ENCODE assay signal across 9 cellular contexts in the genomic region with DNA sequence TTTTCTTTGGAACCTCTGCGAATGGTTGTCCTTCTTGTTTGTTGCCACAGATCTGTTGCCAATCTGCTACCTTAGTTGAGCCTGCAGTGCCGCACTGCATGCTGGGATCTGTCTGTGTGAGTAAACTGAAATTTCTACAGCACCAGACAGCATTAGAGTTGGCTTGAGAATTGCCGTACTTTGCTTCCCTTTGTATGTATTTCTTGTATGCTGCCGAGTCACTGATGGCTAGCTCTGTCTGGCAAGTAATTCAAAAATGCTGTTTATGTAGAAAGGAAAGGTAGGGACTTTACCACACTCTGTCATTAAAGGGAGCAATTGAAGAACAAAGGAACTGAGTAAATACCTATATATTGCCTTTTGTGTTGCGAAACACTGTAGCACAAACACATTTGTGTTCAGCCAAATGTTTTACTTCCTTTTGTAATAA.
DNase-seq lines count a peak whose midpoint lies in the region; ATAC-seq and TF ChIP-seq lines count a peak whose summit lies in the region.
"Had no signal": no experiment of that assay in that cellular context is flagged by ENCODE, and none has a peak within 500 bp of the region (broad histone marks: within the 10 kb centered on the region; RNA-seq: fewer than 3 reads in every experiment).

No MANE protein-coding gene starts in this region.

- no peaks in the 10 kb centered on the region for H3F3A ChIP-seq in GM23338 (replicated peaks; ENCODE audit: low read depth)

- H3K27ac Mint-ChIP-seq in GM23338: no peak overlapping the region

- H3K27me3 ChIP-seq in GM23338 (ENCODE audit: insufficient read depth): no peaks in the 10 kb centered on the region
- H3K27me3 ChIP-seq in Panc1 (ENCODE audit: control insufficient read depth, insufficient read depth, low read length): no peaks in the 10 kb centered on the region
- no peaks in the 10 kb centered on the region for H3K27me3 ChIP-seq in gastroesophageal sphincter
- no peaks in the 10 kb centered on the region for H3K27me3 ChIP-seq in sigmoid colon

- H3K4me2 ChIP-seq in GM23338: peak overlapping the region; percentile 11; the same call in 1 of the 2 replicates

- H3K4me3 ChIP-seq in GM23338: no peak overlapping the region
- H3K4me3 ChIP-seq in Panc1 (ENCODE audit: low read depth in 2 of 2, low read length in 2 of 2): peak overlapping the region; percentile 5 to 14; a peak in 2 of 4 replicates
- peak overlapping the region; percentile 37 for H3K4me3 ChIP-seq in gastroesophageal sphincter
- H3K4me3 ChIP-seq in sigmoid colon: peak overlapping the region in 3 of 4 donors; percentile 25 to 49 (median 32)

- CTCF ChIA-PET in Panc1 (lab: Charles Lee): interaction anchor here (0.6 kb wide), 1 partner anchor 348 kb away, joined by 3 read pairs; no protein-coding TSS in a partner anchor

- H3K9me2 ChIP-seq in GM23338 (ENCODE audit: insufficient read depth): no peaks in the 10 kb centered on the region

- H3K27ac ChIP-seq in GM23338 (ENCODE audit: low read depth) (peak overlapping the region; percentile 4), Panc1 (ENCODE audit: low read length) (no peak overlapping the region), gastroesophageal sphincter (peak overlapping the region; percentile 36 to 70 (median 60)), sigmoid colon (peak overlapping the region; percentile 54 to 79 (median 70))

- intact Hi-C loops in Panc1 (cut with micrococcal nuclease; ENCODE audit: unreplicated experiment): no loop called here
- intact Hi-C loops in sigmoid colon (cut with DNase I): loop anchor here (10.0 kb wide), 1 partner anchor 52 kb away; no protein-coding TSS in a partner anchor

- no peak for TF ChIP-seq CTCF in GM23338 (conservative IDR thresholded peaks at IDR 0.05; ENCODE audit: low read depth in 2 of 2)
- TF ChIP-seq CTCF in Panc1 (IDR thresholded peaks at IDR 0.05): no peak
- TF ChIP-seq CTCF in gastroesophageal sphincter (IDR thresholded peaks at IDR 0.05): no peak
- TF ChIP-seq CTCF in sigmoid colon (IDR thresholded peaks at IDR 0.05): no peak

- H3K27me3 Mint-ChIP-seq in GM23338 (ENCODE audit: insufficient read depth, low read depth, poor library complexity): no peaks in the 10 kb centered on the region

- TF ChIP-seq EP300 in gastroesophageal sphincter (IDR thresholded peaks at IDR 0.05) (no peak), sigmoid colon (IDR thresholded peaks at IDR 0.05) (no peak)

- H3K9me3 ChIP-seq in Panc1 (ENCODE audit: control insufficient read depth, insufficient read depth, low read depth, low read length) (no peaks in the 10 kb centered on the region), gastroesophageal sphincter (no peaks in the 10 kb centered on the region), sigmoid colon (no peaks in the 10 kb centered on the region)

- H3K36me3 ChIP-seq in GM23338 (ENCODE audit: insufficient read depth) (no peaks in the 10 kb centered on the region), Panc1 (ENCODE audit: control insufficient read depth, insufficient read depth, low read length) (no peaks in the 10 kb centered on the region), gastroesophageal sphincter (no peaks in the 10 kb centered on the region), sigmoid colon (no peaks in the 10 kb centered on the region)

- H3K79me2 ChIP-seq in GM23338 (replicated peaks; ENCODE audit: insufficient read depth): no peaks in the 10 kb centered on the region

- no peaks in the 10 kb centered on the region for H3K36me3 Mint-ChIP-seq in GM23338 (ENCODE audit: low read depth)

- POLR2A ChIA-PET in Panc1 (lab: Charles Lee): no interaction called here

- in situ Hi-C loops in Panc1 (cut with HindIII; ENCODE audit: low pct_unique_long_range_greater_than_20kb, low sequenced_read_pairs): no loop called here

- no peak for TF ChIP-seq POLR2A in gastroesophageal sphincter (IDR thresholded peaks at IDR 0.05)
- no peak for TF ChIP-seq POLR2A in sigmoid colon (IDR thresholded peaks at IDR 0.05)

- no peaks in the 10 kb centered on the region for H4K20me1 ChIP-seq in GM23338 (replicated peaks; ENCODE audit: insufficient read depth)

- WGBS in gastroesophageal sphincter (ENCODE audit: low coverage in 1 of 2), 2 donors: 25 to 32% methylated on average over 4 to 5 of the region's 5 CpGs
- 16 to 57% methylated on average over 5 of the region's 5 CpGs for WGBS in sigmoid colon, 2 donors

- ATAC-seq in GM23338 (no peak; the same call in 2 of the 3 replicates), Panc1 (no peak), gastroesophageal sphincter (no peak), GM21515 (IDR thresholded peaks at IDR 0.05; ENCODE audit: unreplicated experiment) (no peak)

- H3K4me1 ChIP-seq in GM23338 (ENCODE audit: insufficient read depth) (peaks cover 8% of the 10 kb centered on the region), Panc1 (ENCODE audit: control insufficient read depth, insufficient read depth, low read length) (peaks cover 5% of the 10 kb centered on the region; the same call in 1 of the 2 replicates), gastroesophageal sphincter (peaks cover 0 to 18% (median 0%) of the 10 kb centered on the region in 3 donors), sigmoid colon (peaks cover 0 to 25% (median 14%) of the 10 kb centered on the region in 4 donors)

- H3K9me3 Mint-ChIP-seq in GM23338: no peaks in the 10 kb centered on the region

- no peak overlapping the region for H3K4me3 Mint-ChIP-seq in GM23338

- BruUV-seq in Panc1 (replicated peaks; lab: Mats Ljungman, UMichigan): no TSS peak

- no peak overlapping the region for H2AFZ ChIP-seq in GM23338

- DNase-seq in GM23338 (ENCODE audit: low spot score) (peak; percentile 32), Panc1 (ENCODE audit: low read depth, low spot score) (peak; percentile 20), sigmoid colon (peak; percentile 69), OCI-M2 (lab: John Stamatoyannopoulos, UW; ENCODE audit: unreplicated experiment) (no peak), SKM-1 (lab: John Stamatoyannopoulos, UW; ENCODE audit: unreplicated experiment) (no peak)
- no peak for DNase-seq in activated naive CD4-positive, alpha-beta T cell treated with anti-CD3 and anti-CD28 coated beads, Interleukin-2, amount 50 U/mL, for 16 hours
- DNase-seq: activated T-cell treated with anti-CD3 and anti-CD28 coated beads, Interleukin-2, amount 50 U/mL, for 48 hours had no signal

- H3K4me1 Mint-ChIP-seq in GM23338: peaks cover under 1% of the 10 kb centered on the region; the same call in 2 of the 3 replicates

TF ChIP-seq in GM23338, 12 proteins besides CTCF, POLR2A, EP300 and RAD21:
- TF ChIP-seq STAT1 (IDR thresholded peaks at IDR 0.05; ENCODE audit: unreplicated experiment) (no peak), CREB1 (CRISPR knock-in tag; IDR thresholded peaks at IDR 0.05; ENCODE audit: low read depth) (no peak), POLR2AphosphoS5 (IDR thresholded peaks at IDR 0.05; ENCODE audit: low read depth) (no peak), NANOG (IDR thresholded peaks at IDR 0.05; ENCODE audit: borderline replicate concordance) (peak; percentile 25; the same call in 1 of the 2 replicates)

Comparison
In these comparisons a context has a peak if more than half of its experiments do, and no peak if none do; other contexts are left out.
1. DNase-seq: peak in GM23338 (single experiment), Panc1 (single experiment) and sigmoid colon (single experiment); none in activated naive CD4-positive, alpha-beta T cell treated with anti-CD3 and anti-CD28 coated beads, Interleukin-2, amount 50 U/mL, for 16 hours (single experiment), OCI-M2 (single experiment) and SKM-1 (single experiment).